9 cellular contexts compared by ENCODE assay signal in the genomic region with DNA sequence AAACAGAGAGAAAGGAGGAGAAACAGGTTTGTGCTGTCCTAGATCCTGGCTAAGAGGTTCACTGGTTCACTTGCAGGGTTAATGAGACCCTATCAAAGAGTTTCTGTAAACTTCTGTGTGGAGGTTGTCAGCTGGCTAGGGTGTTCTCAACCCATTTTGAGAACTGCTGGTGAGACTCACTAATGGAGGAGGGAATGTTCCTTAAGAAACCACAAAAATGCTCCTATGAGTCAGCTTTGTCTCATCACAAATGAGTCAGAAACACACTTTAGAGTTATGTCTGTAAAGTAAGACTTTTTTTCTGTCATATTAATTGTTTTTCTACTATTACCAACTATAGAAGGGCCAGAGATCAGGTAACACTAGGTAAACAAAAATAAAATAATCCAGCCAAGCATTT.
DNase-seq lines count a peak whose midpoint lies in the region; ATAC-seq and TF ChIP-seq lines count a peak whose summit lies in the region.
"Had no signal": no experiment of that assay in that cellular context is flagged by ENCODE, and none has a peak within 500 bp of the region (broad histone marks: within the 10 kb centered on the region; RNA-seq: fewer than 3 reads in every experiment).

No MANE protein-coding gene starts in this region.

- H3K27me3 Mint-ChIP-seq in chondrocyte (ENCODE audit: low read depth): no peaks in the 10 kb centered on the region

- H2BK120ac ChIP-seq in IMR-90 (ENCODE audit: low read depth, low read length): peak overlapping the region; percentile 98

- H2AK5ac ChIP-seq in IMR-90 (ENCODE audit: low read depth, low read length): no peak overlapping the region

- H3K4me1 ChIP-seq in IMR-90 (ENCODE audit: control insufficient read depth, insufficient read depth, low read length): peaks cover 2% of the 10 kb centered on the region; the same call in 1 of the 2 replicates

- H3K4me3 ChIP-seq in IMR-90 (ENCODE audit: insufficient read depth, low read depth, low read length): no peak overlapping the region

- POLR2A ChIA-PET in IMR-90 (lab: Charles Lee; ENCODE audit: unreplicated experiment): no interaction called here

- no peak overlapping the region for H4K5ac ChIP-seq in IMR-90 (ENCODE audit: low read depth, low read length)

- TF ChIP-seq POLR2A in IMR-90 (IDR thresholded peaks at IDR 0.05; ENCODE audit: low read depth, low read length): no peak

- CTCF ChIA-PET in IMR-90 (lab: Yijun Ruan, JAX): interaction anchor here (1.3 kb wide), 1 partner anchor 61 kb away, joined by 3 read pairs; no protein-coding TSS in a partner anchor

- TF ChIP-seq RAD21 in IMR-90 (IDR thresholded peaks at IDR 0.05; ENCODE audit: low read length): no peak

- peaks cover 42% of the 10 kb centered on the region for H3K4me1 Mint-ChIP-seq in chondrocyte (ENCODE audit: low read depth)
- no peaks in the 10 kb centered on the region for H3K4me1 Mint-ChIP-seq in stimulated activated effector memory CD8-positive, alpha-beta T cell treated with anti-CD3 and anti-CD28 coated beads, Interleukin-12 subunit alpha, Interleukin-12 subunit beta, amount 100 ng/mL, for 72 hours

- H3K9me3 ChIP-seq in IMR-90 (ENCODE audit: control insufficient read depth, insufficient read depth, low read length): no peaks in the 10 kb centered on the region

- peak overlapping the region; percentile 50; the same call in 1 of the 2 replicates for H4K91ac ChIP-seq in IMR-90 (ENCODE audit: insufficient read depth, low read depth, low read length)

- peak overlapping the region; percentile 98 for H2BK15ac ChIP-seq in IMR-90 (ENCODE audit: low read depth, low read length)

- TF ChIP-seq CTCF in IMR-90 (conservative IDR thresholded peaks at IDR 0.05; ENCODE audit: low read depth, low read length) (no peak), chondrocyte (IDR thresholded peaks at IDR 0.05) (no peak)

- peak overlapping the region; percentile 74 for H2AFZ ChIP-seq in IMR-90 (replicated peaks; ENCODE audit: low read length, poor library complexity)

- H3K9me1 ChIP-seq in IMR-90 (ENCODE audit: insufficient read depth, low read length): no peaks in the 10 kb centered on the region

- peak overlapping the region; percentile 41; the same call in 1 of the 2 replicates for H3K23ac ChIP-seq in IMR-90 (ENCODE audit: low read depth, low read length)

- H3K56ac ChIP-seq in IMR-90 (ENCODE audit: extremely low read depth, insufficient read depth, low read length): peak overlapping the region; percentile 32; the same call in 1 of the 2 replicates

- in situ Hi-C loops in IMR-90 (cut with MboI; ENCODE audit: low sequenced_read_pairs): no loop called here

- peak overlapping the region; percentile 74; the same call in 1 of the 2 replicates for H3K4me2 ChIP-seq in IMR-90 (ENCODE audit: low read depth, low read length)

- BruUV-seq in IMR-90 (replicated peaks; lab: Mats Ljungman, UMichigan): no TSS peak

- H3K27ac Mint-ChIP-seq in chondrocyte (ENCODE audit: unreplicated experiment): peak overlapping the region; percentile 90
- H3K27ac Mint-ChIP-seq in stimulated activated effector memory CD8-positive, alpha-beta T cell treated with anti-CD3 and anti-CD28 coated beads, Interleukin-12 subunit alpha, Interleukin-12 subunit beta, amount 100 ng/mL, for 72 hours: no peak overlapping the region

- H4K8ac ChIP-seq in IMR-90 (ENCODE audit: low read depth in 2 of 2, low read length in 2 of 2): peak overlapping the region in 1 of 2 experiments; percentile 91; a peak in 2 of 4 replicates

- no peak overlapping the region for H3K4me3 Mint-ChIP-seq in chondrocyte (ENCODE audit: unreplicated experiment)
- no peak overlapping the region for H3K4me3 Mint-ChIP-seq in stimulated activated effector memory CD8-positive, alpha-beta T cell treated with anti-CD3 and anti-CD28 coated beads, Interleukin-12 subunit alpha, Interleukin-12 subunit beta, amount 100 ng/mL, for 72 hours

- H3K27ac ChIP-seq in IMR-90 (ENCODE audit: insufficient read depth, low read length): no peak overlapping the region

- H3K9me3 Mint-ChIP-seq in chondrocyte (ENCODE audit: low read depth): peaks cover 10% of the 10 kb centered on the region
- peaks cover 21% of the 10 kb centered on the region for H3K9me3 Mint-ChIP-seq in stimulated activated effector memory CD8-positive, alpha-beta T cell treated with anti-CD3 and anti-CD28 coated beads, Interleukin-12 subunit alpha, Interleukin-12 subunit beta, amount 100 ng/mL, for 72 hours

- no peak overlapping the region for H3K9ac ChIP-seq in IMR-90 (ENCODE audit: low read depth, low read length)

- DNase-seq in NCI-H2171 treated with DMSO at 0.1 percent for 48 hours (lab: John Stamatoyannopoulos, UW) (peak; percentile 12), NCI-H2171 (lab: John Stamatoyannopoulos, UW) (no peak), IMR-90 (peak; percentile 95), chondrocyte (ENCODE audit: low spot score) (no peak), iPS-NIHi7 (ENCODE audit: extremely low spot score) (no peak), NCI-H446 (lab: John Stamatoyannopoulos, UW) (no peak), retina (no peak)
- no peak for DNase-seq in stimulated activated effector memory CD8-positive, alpha-beta T cell treated with anti-CD3 and anti-CD28 coated beads, Interleukin-12 subunit alpha, Interleukin-12 subunit beta, amount 100 ng/mL, for 72 hours (ENCODE audit: low spot score in 2 of 2)
- DNase-seq: kidney had no signal

- no peak overlapping the region for H2AK9ac ChIP-seq in IMR-90 (replicated peaks; ENCODE audit: low read depth, low read length, poor library complexity)

- intact Hi-C loops in IMR-90 (cut with micrococcal nuclease): no loop called here

- dilution Hi-C loops in IMR-90 (cut with HindIII; ENCODE audit: low sequenced_read_pairs, unreplicated experiment): no loop called here

- ATAC-seq in IMR-90 (ENCODE audit: low read depth): peak; percentile 96
- peak; percentile 26 for ATAC-seq in stimulated activated effector memory CD8-positive, alpha-beta T cell treated with anti-CD3 and anti-CD28 coated beads, Interleukin-12 subunit alpha, Interleukin-12 subunit beta, amount 100 ng/mL, for 72 hours

- no peaks in the 10 kb centered on the region for H4K20me1 ChIP-seq in IMR-90 (ENCODE audit: insufficient read depth, low read length)

- peak overlapping the region; percentile 84 for H3K14ac ChIP-seq in IMR-90 (replicated peaks; ENCODE audit: low read depth, low read length)

- H3K36me3 ChIP-seq in IMR-90 (ENCODE audit: control insufficient read depth, insufficient read depth, low read length): no peaks in the 10 kb centered on the region

- no peaks in the 10 kb centered on the region for H3K79me1 ChIP-seq in IMR-90 (ENCODE audit: low read depth in 1 of 2, low read length in 2 of 2)

- H3K36me3 Mint-ChIP-seq in chondrocyte (ENCODE audit: low read depth): peaks cover 8% of the 10 kb centered on the region
- no peaks in the 10 kb centered on the region for H3K36me3 Mint-ChIP-seq in stimulated activated effector memory CD8-positive, alpha-beta T cell treated with anti-CD3 and anti-CD28 coated beads, Interleukin-12 subunit alpha, Interleukin-12 subunit beta, amount 100 ng/mL, for 72 hours

- peak overlapping the region; percentile 97 for H2BK20ac ChIP-seq in IMR-90 (ENCODE audit: low read depth, low read length)

- peak overlapping the region; percentile 81 for H3K18ac ChIP-seq in IMR-90 (ENCODE audit: low read depth, low read length)

- no peaks in the 10 kb centered on the region for H3K27me3 ChIP-seq in IMR-90 (ENCODE audit: control insufficient read depth, insufficient read depth, low read length)

- peak overlapping the region; percentile 71 for H3K4ac ChIP-seq in IMR-90 (ENCODE audit: low read depth, low read length)

- H2BK5ac ChIP-seq in IMR-90 (ENCODE audit: low read depth, low read length, poor library complexity, severe bottlenecking): peak overlapping the region; percentile 38

TF ChIP-seq in IMR-90, 13 proteins besides CTCF, POLR2A, EP300 and RAD21:
- TF ChIP-seq MXI1 (IDR thresholded peaks at IDR 0.05; ENCODE audit: borderline replicate concordance, low read depth, low read length) (no peak), FOS (IDR thresholded peaks at IDR 0.05; ENCODE audit: low read depth, low read length) (peak; percentile 98), NFE2L2 (IDR thresholded peaks at IDR 0.05; ENCODE audit: low read depth, low read length) (no peak), USF2 (IDR thresholded peaks at IDR 0.05; ENCODE audit: low read depth, low read length) (no peak), ELK1 (IDR thresholded peaks at IDR 0.05; ENCODE audit: borderline replicate concordance, low read depth, low read length) (no peak), RFX5 (IDR thresholded peaks at IDR 0.05; ENCODE audit: low read depth, low read length) (no peak), SMC3 (IDR thresholded peaks at IDR 0.05; ENCODE audit: low read depth, low read length) (no peak), CHD1 (IDR thresholded peaks at IDR 0.05; ENCODE audit: low read depth, low read length) (no peak)

Comparison
In these comparisons a context has a peak if more than half of its experiments do, and no peak if none do; other contexts are left out.
1. DNase-seq: peak in NCI-H2171 treated with DMSO at 0.1 percent for 48 hours (single experiment) and IMR-90 (single experiment); none in NCI-H2171 (single experiment), chondrocyte (single experiment), stimulated activated effector memory CD8-positive, alpha-beta T cell treated with anti-CD3 and anti-CD28 coated beads, Interleukin-12 subunit alpha, Interleukin-12 subunit beta, amount 100 ng/mL, for 72 hours (0 of 2), iPS-NIHi7 (single experiment), NCI-H446 (0 of 2) and retina (single experiment).